In genomic region chr10:97651773-97652172, GRCh38 we compare ENCODE assay signal across 30 cellular contexts. TPM values are rescaled to one million over a fixed set of nuclear protein-coding genes. Genes with fewer than 3 reads are reported as not detected.
DNase-seq lines count a peak whose midpoint lies in the region; ATAC-seq and TF ChIP-seq lines count a peak whose summit lies in the region.
"Had no signal": no experiment of that assay in that cellular context is flagged by ENCODE, and none has a peak within 500 bp of the region (broad histone marks: within the 10 kb centered on the region; RNA-seq: fewer than 3 reads in every experiment).

No MANE protein-coding gene starts in this region.

- intact Hi-C loops in esophagus squamous epithelium (cut with DNase I) = no loop called here

- H3K27ac Mint-ChIP-seq in mesothelial cell of epicardium = no peak overlapping the region
- H3K27ac Mint-ChIP-seq: activated CD4-positive, alpha-beta memory T cell treated with anti-CD3 and anti-CD28 coated beads, Interleukin-2, amount 10 ng/mL, durations not matched to agents 7 days and 5 days; activated naive CD8-positive, alpha-beta T cell treated with anti-CD3 and anti-CD28 coated beads for 36 hours; stimulated activated memory B cell treated with anti-CD40 and anti-IgM and Interleukin-4, amounts not matched to agents 10 μg/mL and 1 μg/mL and 100 μg/mL, for 72 hours had no signal

- H3K9me3 Mint-ChIP-seq in mesothelial cell of epicardium = no peaks in the 10 kb centered on the region
- H3K9me3 Mint-ChIP-seq: activated CD4-positive, alpha-beta memory T cell treated with anti-CD3 and anti-CD28 coated beads, Interleukin-2, amount 10 ng/mL, durations not matched to agents 7 days and 5 days; activated naive CD8-positive, alpha-beta T cell treated with anti-CD3 and anti-CD28 coated beads for 36 hours; central memory CD8-positive, alpha-beta T cell; stimulated activated memory B cell treated with anti-CD40 and anti-IgM and Interleukin-4, amounts not matched to agents 10 μg/mL and 1 μg/mL and 100 μg/mL, for 72 hours had no signal

- no peaks in the 10 kb centered on the region for H3K27me3 ChIP-seq in esophagus squamous epithelium
- no peaks in the 10 kb centered on the region for H3K27me3 ChIP-seq in skeletal muscle tissue (ENCODE audit: control insufficient read depth in 3 of 3, insufficient read depth in 3 of 3, low read length in 3 of 3)
- H3K27me3 ChIP-seq: heart left ventricle, right lobe of liver, SJSA1 had no signal

- H3K4me3 Mint-ChIP-seq in mesothelial cell of epicardium = no peak overlapping the region
- H3K4me3 Mint-ChIP-seq: activated CD4-positive, alpha-beta memory T cell treated with anti-CD3 and anti-CD28 coated beads, Interleukin-2, amount 10 ng/mL, durations not matched to agents 7 days and 5 days; activated naive CD8-positive, alpha-beta T cell treated with anti-CD3 and anti-CD28 coated beads for 36 hours; central memory CD8-positive, alpha-beta T cell; stimulated activated memory B cell treated with anti-CD40 and anti-IgM and Interleukin-4, amounts not matched to agents 10 μg/mL and 1 μg/mL and 100 μg/mL, for 72 hours had no signal

- H3K9ac ChIP-seq in skeletal muscle tissue (ENCODE audit: low read depth in 1 of 3, low read length in 3 of 3) = no peak overlapping the region

- TF ChIP-seq POLR2A in esophagus squamous epithelium (IDR thresholded peaks at IDR 0.05) = no peak

- H3K4me3 ChIP-seq in esophagus squamous epithelium (no peak overlapping the region), skeletal muscle tissue (ENCODE audit: low read length in 3 of 3) (no peak overlapping the region)
- H3K4me3 ChIP-seq: heart left ventricle, right lobe of liver, SJSA1 had no signal

- TF ChIP-seq CTCF in esophagus squamous epithelium (IDR thresholded peaks at IDR 0.05) = no peak
- TF ChIP-seq CTCF in mesothelial cell of epicardium (IDR thresholded peaks at IDR 0.05; ENCODE audit: unreplicated experiment) = no peak

- H3K36me3 ChIP-seq in esophagus squamous epithelium (peaks cover 9 to 66% (median 13%) of the 10 kb centered on the region in 3 donors), skeletal muscle tissue (ENCODE audit: control insufficient read depth in 3 of 3, insufficient read depth in 3 of 3, low read length in 3 of 3) (peaks cover 28 to 43% (median 29%) of the 10 kb centered on the region in 3 donors)

- H3K4me1 Mint-ChIP-seq in mesothelial cell of epicardium = peaks cover 10% of the 10 kb centered on the region

- 36 to 60% methylated on average over 3 of the region's 3 CpGs for WGBS in esophagus squamous epithelium, 2 donors

- peaks cover 29% of the 10 kb centered on the region for H3K36me3 Mint-ChIP-seq in mesothelial cell of epicardium

- H3K4me1 ChIP-seq in esophagus squamous epithelium = peaks cover 18 to 57% (median 37%) of the 10 kb centered on the region in 3 donors
- peaks cover 2 to 9% (median 7%) of the 10 kb centered on the region in 3 donors for H3K4me1 ChIP-seq in skeletal muscle tissue (ENCODE audit: control insufficient read depth in 3 of 3, insufficient read depth in 3 of 3, low read length in 3 of 3)
- H3K4me1 ChIP-seq: right lobe of liver had no signal

- no peak for ATAC-seq in HG02763 (IDR thresholded peaks at IDR 0.05; ENCODE audit: unreplicated experiment)
- ATAC-seq: heart left ventricle; HepG2; left cardiac atrium; right lobe of liver; stimulated activated memory B cell treated with anti-CD40 and anti-IgM and Interleukin-4, amounts not matched to agents 10 μg/mL and 1 μg/mL and 100 μg/mL, for 72 hours had no signal

- H3K9me3 ChIP-seq in esophagus squamous epithelium (no peaks in the 10 kb centered on the region), skeletal muscle tissue (ENCODE audit: control insufficient read depth in 3 of 3, low read length in 3 of 3) (no peaks in the 10 kb centered on the region)
- H3K9me3 ChIP-seq: heart left ventricle, right lobe of liver, SJSA1 had no signal

- no peaks in the 10 kb centered on the region for H3K27me3 Mint-ChIP-seq in mesothelial cell of epicardium (ENCODE audit: low read depth)
- H3K27me3 Mint-ChIP-seq: activated CD4-positive, alpha-beta memory T cell treated with anti-CD3 and anti-CD28 coated beads, Interleukin-2, amount 10 ng/mL, durations not matched to agents 7 days and 5 days; activated naive CD8-positive, alpha-beta T cell treated with anti-CD3 and anti-CD28 coated beads for 36 hours; central memory CD8-positive, alpha-beta T cell; stimulated activated memory B cell treated with anti-CD40 and anti-IgM and Interleukin-4, amounts not matched to agents 10 μg/mL and 1 μg/mL and 100 μg/mL, for 72 hours had no signal

- H3K27ac ChIP-seq in esophagus squamous epithelium = peak overlapping the region; percentile 6 to 69 (median 38)
- peak overlapping the region; percentile 80 for H3K27ac ChIP-seq in skeletal muscle tissue (ENCODE audit: low read depth, low read length)
- H3K27ac ChIP-seq: HL-60, right lobe of liver, SJSA1 had no signal

- DNase-seq in HPDE6-E6E7 (ENCODE audit: extremely low spot score) (peak; percentile 96), SW480 (ENCODE audit: low spot score) (peak; percentile 8), esophagus squamous epithelium (lab: John Stamatoyannopoulos, UW) (no peak), mesothelial cell of epicardium (ENCODE audit: low spot score in 2 of 2, unreplicated experiment in 2 of 2) (no peak), anterior cingulate cortex (lab: John Stamatoyannopoulos, UW) (no peak)
- no peak for DNase-seq in activated naive CD4-positive, alpha-beta T cell treated with Interleukin-2 at 50 U/mL for 16 hours
- DNase-seq: activated CD4-positive, alpha-beta memory T cell treated with anti-CD3 and anti-CD28 coated beads, Interleukin-2, amount 10 ng/mL, durations not matched to agents 7 days and 5 days; activated CD4-positive, CD25-positive, alpha-beta regulatory T cell treated with anti-CD3 and anti-CD28 coated beads, Interleukin-2, amount 50 U/mL, for 72 hours; activated naive CD8-positive, alpha-beta T cell treated with anti-CD3 and anti-CD28 coated beads for 36 hours; C1 segment of cervical spinal cord; COR-L47; DMS79; HCEC 1CT; heart left ventricle; left cardiac atrium; NCI-H1092; NCI-H187 treated with DMSO at 0.1 percent for 48 hours; NCI-H2171 treated with DMSO at 0.1 percent for 48 hours; NCI-H510A treated with DMSO at 0.1 percent for 48 hours; NK-92 treated with Interleukin-12 subunit alpha and Interleukin-12 subunit beta, amount 100 ng/mL, for 24 hours; right lobe of liver; stimulated activated CD4-positive, alpha-beta T cell treated with anti-CD3 and anti-CD28 coated beads, Interleukin-4, amount 100 ng/mL, for 4 hours; T-helper 1 cell had no signal

RNA-seq across cellular contexts. Expression of gene PI4K2A, which starts 11.3 kb away (rescaled TPM):
- total RNA-seq in esophagus squamous epithelium (10 to 100 TPM; 14.0 to 29.3 (median 19.6) TPM), skeletal muscle tissue (5.2 TPM), mesothelial cell of epicardium (18.4 to 20.1 TPM (median 18.7 TPM) in 3 replicates)

RNA-seq across cellular contexts. Expression of gene MORN4, which starts 18.5 kb away (rescaled TPM):
- total RNA-seq in esophagus squamous epithelium (1 to 10 TPM in 2 of 4 donors, under 1 TPM in 2; 0.34 to 3.6 (median 1.2) TPM), skeletal muscle tissue (1.0 TPM), mesothelial cell of epicardium (15.4 to 17.3 TPM (median 16.4 TPM) in 3 replicates)

RNA-seq across cellular contexts. Expression of gene AVPI1, which starts 35.3 kb away (rescaled TPM):
- 10 to 100 TPM in 3 of 4 donors, 1 to 10 TPM in 1; 7.7 to 21.7 (median 15.4) TPM for total RNA-seq in esophagus squamous epithelium
- total RNA-seq in skeletal muscle tissue = 5.2 TPM
- 7.8 to 9.0 TPM (median 7.9 TPM) in 3 replicates for total RNA-seq in mesothelial cell of epicardium

Comparison
In these comparisons a context has a peak if more than half of its experiments do, and no peak if none do; other contexts are left out.
1. DNase-seq: peak in HPDE6-E6E7 (single experiment) and SW480 (single experiment); none in esophagus squamous epithelium (single experiment), mesothelial cell of epicardium (0 of 2), anterior cingulate cortex (0 of 58) and activated naive CD4-positive, alpha-beta T cell treated with Interleukin-2 at 50 U/mL for 16 hours (single experiment).